9 cellular contexts compared by ENCODE assay signal in genomic region chr17:9003355-9004131, GRCh38. TPM values are rescaled to one million over a fixed set of nuclear protein-coding genes. Genes with fewer than 3 reads are reported as not detected.
DNase-seq lines count a peak whose midpoint lies in the region; ATAC-seq and TF ChIP-seq lines count a peak whose summit lies in the region.
"Had no signal": no experiment of that assay in that cellular context is flagged by ENCODE, and none has a peak within 500 bp of the region (broad histone marks: within the 10 kb centered on the region; RNA-seq: fewer than 3 reads in every experiment).

No MANE protein-coding gene starts in this region.

- no peak for ATAC-seq in naive thymus-derived CD4-positive, alpha-beta T cell

- no TSS peak for BruUV-seq in MCF 10A (replicated peaks; lab: Mats Ljungman, UMichigan)
- no TSS peak for BruUV-seq in OCI-LY7 (replicated peaks; lab: Mats Ljungman, UMichigan)

- peaks cover 0 to 11% of the 10 kb centered on the region in 2 donors for H3K4me1 ChIP-seq in breast epithelium
- peaks cover 10% of the 10 kb centered on the region for H3K4me1 ChIP-seq in ectodermal cell (ENCODE audit: control insufficient read depth, insufficient read depth, low read length)
- peaks cover 0 to 14% of the 10 kb centered on the region in 2 donors for H3K4me1 ChIP-seq in naive thymus-derived CD4-positive, alpha-beta T cell (ENCODE audit: control insufficient read depth in 2 of 2, insufficient read depth in 2 of 2, low read length in 2 of 2)
- H3K4me1 ChIP-seq in urinary bladder (ENCODE audit: insufficient read depth) = peaks cover 3% of the 10 kb centered on the region
- H3K4me1 ChIP-seq in OCI-LY7 (ENCODE audit: insufficient read depth, low read length, poor library complexity, severe bottlenecking) = peaks cover 4% of the 10 kb centered on the region
- H3K4me1 ChIP-seq: BE2C had no signal

- H3K9me3 ChIP-seq in breast epithelium (no peaks in the 10 kb centered on the region), ectodermal cell (ENCODE audit: control insufficient read depth, low read length) (no peaks in the 10 kb centered on the region), OCI-LY7 (ENCODE audit: low read length) (no peaks in the 10 kb centered on the region)
- peaks cover 0 to 5% (median 0%) of the 10 kb centered on the region in 3 experiments for H3K9me3 ChIP-seq in naive thymus-derived CD4-positive, alpha-beta T cell (ENCODE audit: control insufficient read depth in 2 of 3, low read length in 3 of 3)
- H3K9me3 ChIP-seq: BE2C had no signal

- intact Hi-C loops in breast epithelium (cut with DNase I; ENCODE audit: low total_unique reads) = no loop called here
- intact Hi-C loops in MCF 10A (cut with micrococcal nuclease) = no loop called here
- intact Hi-C loops in naive thymus-derived CD4-positive, alpha-beta T cell (cut with micrococcal nuclease) = loop anchor here in 1 of 2 donors (1.0 to 10.0 kb wide), 2 partner anchors 19 to 369 kb away; partner anchors contain the start of gene MYH10
- intact Hi-C loops in OCI-LY7 (cut with micrococcal nuclease; ENCODE audit: unreplicated experiment) = no loop called here

- POLR2A ChIA-PET in MCF 10A (lab: Yijun Ruan, JAX) (no interaction called here), OCI-LY7 (lab: Charles Lee) (no interaction called here)
- POLR2A ChIA-PET in naive thymus-derived CD4-positive, alpha-beta T cell (lab: Charles Lee) = no interaction called here

- no peak overlapping the region for H3K27ac ChIP-seq in breast epithelium
- no peak overlapping the region for H3K27ac ChIP-seq in ectodermal cell (ENCODE audit: insufficient read depth, low read depth, low read length, poor library complexity, severe bottlenecking)
- H3K27ac ChIP-seq in naive thymus-derived CD4-positive, alpha-beta T cell (ENCODE audit: low read depth, low read length) = no peak overlapping the region
- H3K27ac ChIP-seq in urinary bladder (ENCODE audit: low read depth) = no peak overlapping the region
- H3K27ac ChIP-seq in OCI-LY7 (ENCODE audit: low read depth, low read length, poor library complexity, severe bottlenecking) = no peak overlapping the region

- no peak overlapping the region for H3K4me3 Mint-ChIP-seq in MCF 10A (ENCODE audit: unreplicated experiment)
- peak overlapping the region in 8 of 10 donors; percentile 25 to 81 (median 52) for H3K4me3 Mint-ChIP-seq in naive thymus-derived CD4-positive, alpha-beta T cell

- no peak for TF ChIP-seq CTCF in breast epithelium (IDR thresholded peaks at IDR 0.05)
- TF ChIP-seq CTCF in MCF 10A (IDR thresholded peaks at IDR 0.05; ENCODE audit: unreplicated experiment) = no peak
- no peak for TF ChIP-seq CTCF in OCI-LY7 (conservative IDR thresholded peaks at IDR 0.05; ENCODE audit: low read length)

- no peak for TF ChIP-seq POLR2A in breast epithelium (IDR thresholded peaks at IDR 0.05)

- no peaks in the 10 kb centered on the region for H3K79me2 ChIP-seq in OCI-LY7 (ENCODE audit: insufficient read depth, low read depth, low read length)

- CTCF ChIA-PET in MCF 10A (lab: Yijun Ruan, JAX) = interaction anchor here (1.5 kb wide), 1 partner anchor 9 kb away, joined by 4 read pairs; no protein-coding TSS in a partner anchor
- CTCF ChIA-PET in naive thymus-derived CD4-positive, alpha-beta T cell (lab: Charles Lee) = interaction anchor here (0.6 kb wide), 1 partner anchor 622 kb away, joined by 4 read pairs; no protein-coding TSS in a partner anchor
- CTCF ChIA-PET in OCI-LY7 (lab: Charles Lee; ENCODE audit: unreplicated experiment) = no interaction called here

- H3K27me3 ChIP-seq in breast epithelium (peaks cover 0 to 38% of the 10 kb centered on the region in 2 donors), ectodermal cell (ENCODE audit: control insufficient read depth, insufficient read depth, low read length, poor library complexity, severe bottlenecking) (peaks cover 86% of the 10 kb centered on the region)
- peaks cover 0 to 18% of the 10 kb centered on the region in 2 donors for H3K27me3 ChIP-seq in naive thymus-derived CD4-positive, alpha-beta T cell (ENCODE audit: control insufficient read depth in 2 of 2, insufficient read depth in 2 of 2, low read length in 2 of 2)

- H3K4me3 ChIP-seq in breast epithelium (peak overlapping the region; percentile 47 to 72 (median 50)), ectodermal cell (ENCODE audit: insufficient read depth, low read depth, low read length) (peak overlapping the region; percentile 37), urinary bladder (ENCODE audit: low read depth, low read length) (peak overlapping the region; percentile 61), OCI-LY7 (ENCODE audit: low read depth, low read length, poor library complexity, severe bottlenecking) (no peak overlapping the region)
- peak overlapping the region; percentile 20 for H3K4me3 ChIP-seq in naive thymus-derived CD4-positive, alpha-beta T cell (ENCODE audit: low read length)

- no peaks in the 10 kb centered on the region for H4K20me1 ChIP-seq in OCI-LY7 (ENCODE audit: insufficient read depth, low read length)

- H3K36me3 Mint-ChIP-seq in MCF 10A (ENCODE audit: insufficient read depth, unreplicated experiment) = no peaks in the 10 kb centered on the region
- peaks cover 0 to 5% (median 2%) of the 10 kb centered on the region in 5 donors for H3K36me3 Mint-ChIP-seq in naive thymus-derived CD4-positive, alpha-beta T cell

- H3K4me2 ChIP-seq in OCI-LY7 (ENCODE audit: low read length) = no peak overlapping the region

- no peaks in the 10 kb centered on the region for H3K36me3 ChIP-seq in breast epithelium
- H3K36me3 ChIP-seq in ectodermal cell (ENCODE audit: control insufficient read depth, insufficient read depth, low read length) = no peaks in the 10 kb centered on the region
- H3K36me3 ChIP-seq in naive thymus-derived CD4-positive, alpha-beta T cell (ENCODE audit: control insufficient read depth in 2 of 3, insufficient read depth in 3 of 3, low read length in 3 of 3) = no peaks in the 10 kb centered on the region
- H3K36me3 ChIP-seq in urinary bladder (ENCODE audit: insufficient read depth) = no peaks in the 10 kb centered on the region
- H3K36me3 ChIP-seq in OCI-LY7 (ENCODE audit: insufficient read depth, low read length) = no peaks in the 10 kb centered on the region
- H3K36me3 ChIP-seq: BE2C had no signal

- no peaks in the 10 kb centered on the region for H3K4me1 Mint-ChIP-seq in MCF 10A (ENCODE audit: insufficient read depth, unreplicated experiment)
- H3K4me1 Mint-ChIP-seq in naive thymus-derived CD4-positive, alpha-beta T cell = peaks cover 5 to 18% (median 12%) of the 10 kb centered on the region in 7 donors

- H3K27ac Mint-ChIP-seq in MCF 10A (ENCODE audit: low read depth, unreplicated experiment) = no peak overlapping the region
- no peak overlapping the region for H3K27ac Mint-ChIP-seq in naive thymus-derived CD4-positive, alpha-beta T cell

- WGBS in ectodermal cell, 2 experiments = 1% methylated on average over 90 of the region's 90 CpGs
- 2% methylated on average over 90 of the region's 90 CpGs for WGBS in urinary bladder

- H3K9me2 ChIP-seq in OCI-LY7 (ENCODE audit: insufficient read depth, low read length) = no peaks in the 10 kb centered on the region

- H3K27me3 Mint-ChIP-seq in MCF 10A (ENCODE audit: insufficient read depth, unreplicated experiment) = peaks cover 8% of the 10 kb centered on the region
- peaks cover 57 to 85% (median 66%) of the 10 kb centered on the region in 5 donors for H3K27me3 Mint-ChIP-seq in naive thymus-derived CD4-positive, alpha-beta T cell

- H3K9me3 Mint-ChIP-seq in MCF 10A (ENCODE audit: unreplicated experiment) = peaks cover 12% of the 10 kb centered on the region
- peaks cover 0 to 12% (median 2%) of the 10 kb centered on the region in 11 donors for H3K9me3 Mint-ChIP-seq in naive thymus-derived CD4-positive, alpha-beta T cell

- no peak overlapping the region for H2AFZ ChIP-seq in OCI-LY7 (ENCODE audit: low read length)

- DNase-seq in breast epithelium (ENCODE audit: low spot score in 2 of 2) (no peak), MCF 10A (ENCODE audit: unreplicated experiment) (no peak), NCI-H2196 (lab: John Stamatoyannopoulos, UW; ENCODE audit: unreplicated experiment) (no peak), SIG-M5 (lab: John Stamatoyannopoulos, UW) (no peak), OCI-LY7 (ENCODE audit: low spot score) (no peak)
- no peak for DNase-seq in naive thymus-derived CD4-positive, alpha-beta T cell
- DNase-seq: BE2C had no signal

RNA-seq across cellular contexts. Expression of gene NTN1, which starts 17.8 kb away (rescaled TPM):
- total RNA-seq in breast epithelium = 1 to 10 TPM; 2.2 to 3.7 (median 3.3) TPM
- 0.10 and 0.23 TPM in 2 replicates for total RNA-seq in MCF 10A (2022)
- polyA plus RNA-seq in ectodermal cell (2013, experiment 1 of 4) = 3.0 TPM
- polyA plus RNA-seq in ectodermal cell (2013, experiment 2 of 4) = 2.8 TPM
- polyA plus RNA-seq in ectodermal cell (2013, experiment 3 of 4) = 2.8 TPM
- polyA plus RNA-seq in ectodermal cell (2013, experiment 4 of 4) = 2.6 TPM
- under 1 TPM in 3 of 5 experiments, not detected in 2; 0.07 to 0.12 (median 0.11) TPM for total RNA-seq in naive thymus-derived CD4-positive, alpha-beta T cell
- not detected for polyA plus RNA-seq in naive thymus-derived CD4-positive, alpha-beta T cell
- total RNA-seq in urinary bladder = 9.7 TPM
- polyA plus RNA-seq in urinary bladder = 23.9 TPM
- total RNA-seq in OCI-LY7 (2014; rRNA removed; shearing (Covaris generic)) = 0.05 TPM in 1 of 2 replicates, not detected in the other
- total RNA-seq in OCI-LY7 (2022) = not detected in 2 replicates

RNA-seq across cellular contexts. Expression of gene PIK3R5, which starts 38.0 kb away (rescaled TPM):
- total RNA-seq in breast epithelium = 10 to 100 TPM in 2 of 3 donors, 1 to 10 TPM in 1; 9.8 to 28.6 (median 12.3) TPM
- not detected in 2 replicates for total RNA-seq in MCF 10A (2022)
- 1.4 TPM for polyA plus RNA-seq in ectodermal cell (2013, experiment 1 of 4)
- 1.2 TPM for polyA plus RNA-seq in ectodermal cell (2013, experiment 2 of 4)
- polyA plus RNA-seq in ectodermal cell (2013, experiment 3 of 4) = 1.8 TPM
- polyA plus RNA-seq in ectodermal cell (2013, experiment 4 of 4) = 1.1 TPM
- total RNA-seq in naive thymus-derived CD4-positive, alpha-beta T cell = 100 to 1,000 TPM in 2 of 5 experiments, 10 to 100 TPM in 3; 73.5 to 231 (median 77.6) TPM
- polyA plus RNA-seq in naive thymus-derived CD4-positive, alpha-beta T cell = 10 to 100 TPM; 18.0 to 47.6 TPM
- 3.1 TPM for total RNA-seq in urinary bladder
- 4.6 TPM for polyA plus RNA-seq in urinary bladder
- total RNA-seq in OCI-LY7 (2014; rRNA removed; shearing (Covaris generic)) = 0.76 and 1.2 TPM in 2 replicates
- 0.68 and 1.5 TPM in 2 replicates for total RNA-seq in OCI-LY7 (2022)
